In the genomic region with DNA sequence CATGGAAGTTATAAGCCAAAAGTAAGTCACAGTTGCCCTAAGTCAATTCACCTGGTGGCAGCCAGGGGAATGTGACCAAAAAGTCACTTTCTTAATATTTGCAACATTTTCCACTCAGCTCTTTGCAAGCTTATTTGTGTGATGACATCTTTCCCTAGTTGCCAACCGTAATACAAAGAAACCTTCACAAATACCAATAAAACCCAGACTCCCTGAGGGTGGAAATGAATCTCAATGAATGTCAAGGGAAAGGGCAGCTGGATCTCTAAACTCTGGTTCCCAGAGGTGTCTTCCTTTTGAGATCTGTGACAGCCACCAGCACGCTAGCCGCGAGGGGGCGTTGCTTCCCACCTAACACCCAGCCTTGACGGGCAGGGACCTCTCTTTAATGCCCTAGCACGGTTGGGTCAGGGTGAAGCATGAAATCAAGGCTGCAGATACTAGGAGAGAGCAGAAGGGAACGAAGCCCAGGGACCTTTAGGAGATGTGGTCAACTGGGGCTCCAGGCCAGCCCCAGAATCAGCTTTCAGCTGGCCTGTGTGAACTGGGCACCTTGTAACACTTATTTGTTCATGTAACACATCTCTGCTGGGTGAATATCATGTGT, we compare ENCODE assay signal across 8 cellular contexts.
DNase-seq lines count a peak whose midpoint lies in the region; ATAC-seq and TF ChIP-seq lines count a peak whose summit lies in the region.

No MANE protein-coding gene starts in this region.

- ATAC-seq in WTC11 (peak; percentile 98), HG03571 (IDR thresholded peaks at IDR 0.05; ENCODE audit: unreplicated experiment) (no peak)

- H2BK5ac ChIP-seq in neuronal stem cell (ENCODE audit: low read length) = no peak overlapping the region

- no peak overlapping the region for H3K27ac ChIP-seq in neuronal stem cell (replicated peaks; ENCODE audit: low read length)

- no peak overlapping the region for H4K8ac ChIP-seq in neuronal stem cell (ENCODE audit: low read depth, low read length)

- H3K36me3 Mint-ChIP-seq in WTC11 = no peaks in the 10 kb centered on the region

- no peaks in the 10 kb centered on the region for H3K79me1 ChIP-seq in neuronal stem cell (ENCODE audit: low read depth, low read length)

- no peaks in the 10 kb centered on the region for H3K27me3 ChIP-seq in neuronal stem cell (ENCODE audit: control insufficient read depth in 3 of 3, insufficient read depth in 3 of 3, low read depth in 1 of 3, low read length in 3 of 3)

- no peaks in the 10 kb centered on the region; the same call in 1 of the 2 replicates for H3K27me3 Mint-ChIP-seq in WTC11 (ENCODE audit: low read depth)

- DNase-seq in NCI-H1694 treated with DMSO at 0.1 percent for 48 hours (lab: John Stamatoyannopoulos, UW) (peak; percentile 19), NCI-H1694 (lab: John Stamatoyannopoulos, UW) (no peak), HPDE6-E6E7 (ENCODE audit: extremely low spot score) (peak; percentile 39), WTC11 (ENCODE audit: low spot score) (peak; percentile 87), epithelial cell of esophagus (ENCODE audit: low read depth) (peak; percentile 73), neuronal stem cell (ENCODE audit: low spot score) (peak; percentile 46), cortex of kidney (lab: John Stamatoyannopoulos, UW) (no peak)

- WGBS in neuronal stem cell (ENCODE audit: extremely low coverage in 2 of 2, insufficient read length in 2 of 2, insufficient replicate concordance in 1 of 2), 2 donors = no CpG with 5 or more reads among the region's 8 CpGs

- H2BK15ac ChIP-seq in neuronal stem cell (ENCODE audit: low read length) = no peak overlapping the region

- H3K9me3 ChIP-seq in neuronal stem cell (replicated peaks in 1 of 2; ENCODE audit: control insufficient read depth in 2 of 2, insufficient read depth in 1 of 2, low read depth in 1 of 2, low read length in 2 of 2) = peaks cover 0 to 1% of the 10 kb centered on the region in 2 donors

- H3K4me2 ChIP-seq in neuronal stem cell (ENCODE audit: insufficient read depth, low read length, poor library complexity, severe bottlenecking) = no peak overlapping the region

- H2BK120ac ChIP-seq in neuronal stem cell (ENCODE audit: low read depth, low read length) = no peak overlapping the region

- H3K4ac ChIP-seq in neuronal stem cell (ENCODE audit: low read length) = no peak overlapping the region

- H2BK12ac ChIP-seq in neuronal stem cell (ENCODE audit: low read length) = no peak overlapping the region

- peaks cover 0 to 2% of the 10 kb centered on the region in 2 donors for H3K4me1 ChIP-seq in neuronal stem cell (ENCODE audit: control insufficient read depth in 2 of 2, insufficient read depth in 1 of 2, low read depth in 1 of 2, low read length in 2 of 2)

- H2AK5ac ChIP-seq in neuronal stem cell (ENCODE audit: low read depth, low read length) = no peak overlapping the region

- H3K4me3 Mint-ChIP-seq in WTC11 = no peak overlapping the region

- no peaks in the 10 kb centered on the region for H3K36me3 ChIP-seq in neuronal stem cell (replicated peaks in 1 of 2; ENCODE audit: control insufficient read depth in 2 of 2, insufficient read depth in 2 of 2, low read length in 2 of 2)

- no peak overlapping the region for H3K18ac ChIP-seq in neuronal stem cell (ENCODE audit: low read length)

- no peak overlapping the region for H3K9ac ChIP-seq in neuronal stem cell (ENCODE audit: low read depth, low read length, poor library complexity)

- H3K14ac ChIP-seq in neuronal stem cell (ENCODE audit: low read length) = no peak overlapping the region

- POLR2A ChIA-PET in WTC11 (lab: Charles Lee) = no interaction called here

- peaks cover 3% of the 10 kb centered on the region for H3K9me3 Mint-ChIP-seq in WTC11

- H3K4me3 ChIP-seq in epithelial cell of esophagus (ENCODE audit: low read length) (no peak overlapping the region), neuronal stem cell (ENCODE audit: low read length in 2 of 2) (no peak overlapping the region)

- TF ChIP-seq CTCF in WTC11 (IDR thresholded peaks at IDR 0.05) (peak; percentile 51), epithelial cell of esophagus (IDR thresholded peaks at IDR 0.05; ENCODE audit: insufficient read depth, low read depth, low read length, missing control alignments) (peak; percentile 57)

- H2AFZ ChIP-seq in neuronal stem cell (ENCODE audit: low read length) = peak overlapping the region; percentile 3

- H3K4me1 Mint-ChIP-seq in WTC11 = no peaks in the 10 kb centered on the region

- no peak overlapping the region for H3K27ac Mint-ChIP-seq in WTC11

- CTCF ChIA-PET in WTC11 (lab: Charles Lee) = interaction anchor here (0.6 to 2.8 kb wide), 23 partner anchors 9 to 806 kb away, joined by 3 to 21 read pairs (median 3); partner anchors contain the start of gene ATMIN

- H4K91ac ChIP-seq in neuronal stem cell (ENCODE audit: low read depth, low read length, poor library complexity) = no peak overlapping the region

- no peak overlapping the region for H3K23ac ChIP-seq in neuronal stem cell (ENCODE audit: low read depth, low read length, poor library complexity)

TF ChIP-seq in WTC11, 78 proteins besides CTCF, POLR2A, EP300 and RAD21:
- TF ChIP-seq ZNF121 (CRISPR knock-in tag; IDR thresholded peaks at IDR 0.05) = 0 out of 2 replicates have a peak, but pooled peaks have one; percentile 53
- TF ChIP-seq CREB1 (CRISPR knock-in tag; IDR thresholded peaks at IDR 0.05) = no peak
TF ChIP-seq in WTC11: peak in this region for 1.

Comparison
In these comparisons a context has a peak if more than half of its experiments do, and no peak if none do; other contexts are left out.
1. DNase-seq: peak in NCI-H1694 treated with DMSO at 0.1 percent for 48 hours (single experiment), HPDE6-E6E7 (single experiment), WTC11 (single experiment), epithelial cell of esophagus (single experiment) and neuronal stem cell (single experiment); none in NCI-H1694 (single experiment) and cortex of kidney (single experiment).